8 cellular contexts compared by ENCODE assay signal in the genomic region with DNA sequence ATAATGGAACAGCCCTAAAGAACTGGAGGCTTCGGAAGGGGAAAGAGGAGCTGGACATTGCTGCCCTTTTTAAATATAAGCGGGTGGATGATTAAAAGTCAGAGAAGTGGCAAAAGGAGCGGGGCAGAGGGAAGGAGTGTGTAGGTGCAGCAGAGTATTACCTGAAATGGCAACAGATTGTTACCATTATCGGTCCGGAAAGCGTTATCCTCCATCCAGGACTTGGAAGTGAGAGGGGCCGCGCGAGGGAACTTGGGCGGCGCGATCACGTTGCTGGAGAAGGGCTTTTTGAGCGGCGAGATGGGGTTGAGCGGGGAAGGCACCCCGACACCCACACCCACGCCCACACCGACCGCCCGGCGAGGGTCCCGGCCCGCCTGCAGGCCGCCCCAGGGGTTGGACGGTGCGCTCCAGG. TPM values are rescaled to one million over a fixed set of nuclear protein-coding genes. Genes with fewer than 3 reads are reported as not detected.
DNase-seq lines count a peak whose midpoint lies in the region; ATAC-seq and TF ChIP-seq lines count a peak whose summit lies in the region.

No MANE protein-coding gene starts in this region.

- TF ChIP-seq CTCF in C4-2B (conservative IDR thresholded peaks at IDR 0.05) (no peak), esophagus muscularis mucosa (IDR thresholded peaks at IDR 0.05) (no peak)

- TF ChIP-seq EP300 in esophagus muscularis mucosa (IDR thresholded peaks at IDR 0.05) = no peak

- H3K9ac ChIP-seq in NT2/D1 (ENCODE audit: insufficient read length, low read depth) = peak overlapping the region; percentile 72

- H3K27ac ChIP-seq in C4-2B (peak overlapping the region; percentile 78), esophagus muscularis mucosa (replicated peaks in 1 of 4) (peak overlapping the region; percentile 89 to 93 (median 93))

- intact Hi-C loops in esophagus muscularis mucosa (cut with DNase I) = no loop called here

- H3K9me3 ChIP-seq in NT2/D1 (ENCODE audit: insufficient read depth, low read length) (no peaks in the 10 kb centered on the region), esophagus muscularis mucosa (no peaks in the 10 kb centered on the region), neuron (ENCODE audit: low read length) (no peaks in the 10 kb centered on the region)

- 14% methylated on average over 22 of the region's 27 CpGs for WGBS in esophagus muscularis mucosa

- H3K4me1 ChIP-seq in NT2/D1 (ENCODE audit: insufficient read depth, insufficient read length) = peaks cover 2% of the 10 kb centered on the region
- peaks cover 25 to 84% (median 64%) of the 10 kb centered on the region in 4 donors for H3K4me1 ChIP-seq in esophagus muscularis mucosa
- peaks cover 15% of the 10 kb centered on the region for H3K4me1 ChIP-seq in neuron (ENCODE audit: insufficient read depth, low read length)

- DNase-seq in NT2/D1 (ENCODE audit: low read depth, low spot score) (no peak), esophagus muscularis mucosa (ENCODE audit: extremely low spot score) (no peak), SHP77 treated with DMSO at 0.1 percent for 48 hours (lab: John Stamatoyannopoulos, UW) (no peak), Kasumi-1 (lab: John Stamatoyannopoulos, UW) (no peak)

- TF ChIP-seq POLR2A in esophagus muscularis mucosa (IDR thresholded peaks at IDR 0.05; ENCODE audit: low read depth) = no peak

- H3K4me3 ChIP-seq in NT2/D1 (ENCODE audit: insufficient read length, low read depth) (peak overlapping the region; percentile 64), esophagus muscularis mucosa (peak overlapping the region; percentile 72 to 83 (median 76)), neuron (ENCODE audit: low read length) (peak overlapping the region; percentile 75)

- H3K27me3 ChIP-seq in NT2/D1 (ENCODE audit: insufficient read depth, insufficient read length) (peaks cover 40% of the 10 kb centered on the region), esophagus muscularis mucosa (no peaks in the 10 kb centered on the region), neuron (ENCODE audit: insufficient read depth, low read length) (peaks cover 3% of the 10 kb centered on the region)

- peak overlapping the region; percentile 75 for H2AFZ ChIP-seq in neuron (ENCODE audit: low read depth, low read length)

- H3K36me3 ChIP-seq in NT2/D1 (ENCODE audit: insufficient read depth, insufficient read length, low read length) = no peaks in the 10 kb centered on the region
- peaks cover 0 to 6% (median 3%) of the 10 kb centered on the region in 4 donors for H3K36me3 ChIP-seq in esophagus muscularis mucosa
- H3K36me3 ChIP-seq in neuron (ENCODE audit: insufficient read depth, low read length) = no peaks in the 10 kb centered on the region

- ATAC-seq in HG02970 (IDR thresholded peaks at IDR 0.05; ENCODE audit: low FRiP score, unreplicated experiment) (no peak), HG02798 (IDR thresholded peaks at IDR 0.05; ENCODE audit: poor library complexity, unreplicated experiment) (no peak)

RNA-seq across cellular contexts. Expression of gene CPEB3, which starts 51.7 kb away (rescaled TPM):
- total RNA-seq in esophagus muscularis mucosa = 10 to 100 TPM in 2 of 4 donors, 1 to 10 TPM in 2; 6.8 to 11.0 (median 10.4) TPM

RNA-seq across cellular contexts. Expression of gene MARCHF5, which starts 51.8 kb away (rescaled TPM):
- total RNA-seq in esophagus muscularis mucosa = 10 to 100 TPM; 12.3 to 18.5 (median 16.7) TPM
